1 cellular context compared by ENCODE assay signal in genomic region chr11:8251767-8252295, GRCh38.
TF ChIP-seq lines count a peak whose summit lies in the region.

No MANE protein-coding gene starts in this region.

TF ChIP-seq in IMR-90, 13 proteins besides CTCF, POLR2A, EP300 and RAD21:
- no peak for TF ChIP-seq MAZ (IDR thresholded peaks at IDR 0.05; ENCODE audit: borderline replicate concordance, low read depth, low read length)
- TF ChIP-seq NFE2L2 (IDR thresholded peaks at IDR 0.05; ENCODE audit: low read depth, low read length) = no peak
- no peak for TF ChIP-seq SMC3 (IDR thresholded peaks at IDR 0.05; ENCODE audit: low read depth, low read length)
- no peak for TF ChIP-seq MXI1 (IDR thresholded peaks at IDR 0.05; ENCODE audit: borderline replicate concordance, low read depth, low read length)
- TF ChIP-seq MAFK (IDR thresholded peaks at IDR 0.05; ENCODE audit: low read depth, low read length) = no peak
- TF ChIP-seq USF2 (IDR thresholded peaks at IDR 0.05; ENCODE audit: low read depth, low read length) = no peak
- no peak for TF ChIP-seq BHLHE40 (IDR thresholded peaks at IDR 0.05; ENCODE audit: low read depth, low read length)
